In genomic region chr6:90194371-90194841, GRCh38 we compare ENCODE assay signal across 12 cellular contexts.
DNase-seq lines count a peak whose midpoint lies in the region; ATAC-seq and TF ChIP-seq lines count a peak whose summit lies in the region.
"Had no signal": no experiment of that assay in that cellular context is flagged by ENCODE, and none has a peak within 500 bp of the region (broad histone marks: within the 10 kb centered on the region; RNA-seq: fewer than 3 reads in every experiment).

No MANE protein-coding gene starts in this region.

- peak overlapping the region; percentile 52 for H3K27ac Mint-ChIP-seq in activated naive CD8-positive, alpha-beta T cell treated with anti-CD3 and anti-CD28 coated beads, Interleukin-2, amount 10 ng/mL, durations not matched to agents 7 days and 5 days

- peak overlapping the region; percentile 65 to 67 for H3K27ac ChIP-seq in lung (ENCODE audit: low read depth in 1 of 2, low read length in 1 of 2)
- H3K27ac ChIP-seq: esophagus squamous epithelium, neutrophil had no signal

- H3K4me1 ChIP-seq in lung (ENCODE audit: control insufficient read depth in 2 of 2, insufficient read depth in 2 of 2, low read length in 2 of 2): peaks cover 2 to 8% of the 10 kb centered on the region in 2 donors

- no peak overlapping the region for H3K4me3 ChIP-seq in lung
- H3K4me3 ChIP-seq: esophagus squamous epithelium had no signal

- ATAC-seq in activated naive CD8-positive, alpha-beta T cell treated with anti-CD3 and anti-CD28 coated beads, Interleukin-2, amount 10 ng/mL, durations not matched to agents 7 days and 5 days (ENCODE audit: low read depth): no peak
- ATAC-seq in lung (ENCODE audit: insufficient read depth, low FRiP score) (no peak), GM21528 (IDR thresholded peaks at IDR 0.05; ENCODE audit: low FRiP score, unreplicated experiment) (no peak), HG03457 (IDR thresholded peaks at IDR 0.05; ENCODE audit: unreplicated experiment) (no peak)

- H3K36me3 Mint-ChIP-seq in activated naive CD8-positive, alpha-beta T cell treated with anti-CD3 and anti-CD28 coated beads, Interleukin-2, amount 10 ng/mL, durations not matched to agents 7 days and 5 days: peaks cover 36% of the 10 kb centered on the region

- peak; percentile 55 for DNase-seq in stimulated activated CD4-positive, alpha-beta T cell treated with anti-CD3 and anti-CD28 coated beads, Interleukin-4, amount 100 ng/mL, for 24 hours
- DNase-seq in stimulated activated CD4-positive, alpha-beta T cell treated with anti-CD3 and anti-CD28 coated beads, Interleukin-4, amount 100 ng/mL, for 4 hours: no peak
- no peak for DNase-seq in activated naive CD8-positive, alpha-beta T cell treated with anti-CD3 and anti-CD28 coated beads, Interleukin-2, amount 10 ng/mL, durations not matched to agents 7 days and 5 days
- DNase-seq in lung (ENCODE audit: low spot score) (no peak), globus pallidus (ENCODE audit: low spot score) (no peak), GM20000 (ENCODE audit: low spot score) (no peak)
- DNase-seq: esophagus squamous epithelium; NCI-H1105 treated with DMSO at 0.1 percent for 48 hours; stimulated activated CD8-positive, alpha-beta memory T cell treated with anti-CD3 and anti-CD28 coated beads, Interleukin-4, amount 100 ng/mL, for 48 hours had no signal

- H3K27me3 Mint-ChIP-seq in activated naive CD8-positive, alpha-beta T cell treated with anti-CD3 and anti-CD28 coated beads, Interleukin-2, amount 10 ng/mL, durations not matched to agents 7 days and 5 days: no peaks in the 10 kb centered on the region

- 55 to 66% methylated on average over 4 of the region's 4 CpGs for WGBS in lung, 2 donors

- no peaks in the 10 kb centered on the region for H3K27me3 ChIP-seq in lung (ENCODE audit: control insufficient read depth, insufficient read depth)
- H3K27me3 ChIP-seq: esophagus squamous epithelium, neutrophil had no signal

- no peaks in the 10 kb centered on the region for H3K9me3 ChIP-seq in lung (ENCODE audit: control insufficient read depth in 2 of 2, insufficient read depth in 1 of 2, low read length in 1 of 2)
- H3K9me3 ChIP-seq: esophagus squamous epithelium, neutrophil had no signal

- POLR2A ChIA-PET in activated naive CD8-positive, alpha-beta T cell treated with anti-CD3 and anti-CD28 coated beads, Interleukin-2, amount 10 ng/mL, durations not matched to agents 7 days and 5 days (lab: Charles Lee): interaction anchor here (0.5 to 1.2 kb wide), 4 partner anchors 40 to 221 kb away, joined by 3 to 4 read pairs (median 3); no protein-coding TSS in a partner anchor

- peak overlapping the region; percentile 78 for H3K4me3 Mint-ChIP-seq in activated naive CD8-positive, alpha-beta T cell treated with anti-CD3 and anti-CD28 coated beads, Interleukin-2, amount 10 ng/mL, durations not matched to agents 7 days and 5 days

- H3K9me3 Mint-ChIP-seq in activated naive CD8-positive, alpha-beta T cell treated with anti-CD3 and anti-CD28 coated beads, Interleukin-2, amount 10 ng/mL, durations not matched to agents 7 days and 5 days: peaks cover 9% of the 10 kb centered on the region

- H3K36me3 ChIP-seq in lung (ENCODE audit: control insufficient read depth in 2 of 2, insufficient read depth in 2 of 2, low read length in 2 of 2): no peaks in the 10 kb centered on the region
- H3K36me3 ChIP-seq: esophagus squamous epithelium, neutrophil had no signal

- H3K4me1 Mint-ChIP-seq in activated naive CD8-positive, alpha-beta T cell treated with anti-CD3 and anti-CD28 coated beads, Interleukin-2, amount 10 ng/mL, durations not matched to agents 7 days and 5 days: peaks cover 63% of the 10 kb centered on the region

- TF ChIP-seq CTCF in lung (IDR thresholded peaks at IDR 0.05; ENCODE audit: control extremely low read depth, extremely low read depth) (no peak), GM20000 (IDR thresholded peaks at IDR 0.05; ENCODE audit: extremely low read depth, missing control alignments) (no peak)
